Comparison of ENCODE assay signal across 26 cellular contexts in genomic region chr20:920306-920705, GRCh38. TPM values are rescaled to one million over a fixed set of nuclear protein-coding genes. Genes with fewer than 3 reads are reported as not detected.
"Had no signal": no experiment of that assay in that cellular context is flagged by ENCODE, and none has a peak within 500 bp of the region (broad histone marks: within the 10 kb centered on the region; RNA-seq: fewer than 3 reads in every experiment).

No MANE protein-coding gene starts in this region.

- H3K4me3 ChIP-seq: cardiac muscle cell, coronary artery, dorsolateral prefrontal cortex, gastrocnemius medialis, hepatocyte, spleen, testis had no signal

- H3K36me3 ChIP-seq: cardiac muscle cell, gastrocnemius medialis, spleen had no signal

- H3K27ac ChIP-seq: cardiac muscle cell, coronary artery, dorsolateral prefrontal cortex, gastrocnemius medialis, hepatocyte, spleen, testis had no signal

- H3K4me1 ChIP-seq: spleen had no signal

- H3K4me2 ChIP-seq: hepatocyte had no signal

- H3K9me3 ChIP-seq: gastrocnemius medialis, spleen, testis had no signal

- FAIRE-seq: endothelial cell of umbilical vein, urothelium cell line had no signal

- H3K79me2 ChIP-seq: hepatocyte had no signal

- H3K27me3 ChIP-seq: cardiac muscle cell, gastrocnemius medialis, hepatocyte, testis had no signal

- H2AFZ ChIP-seq: hepatocyte had no signal

- DNase-seq: activated CD4-positive, alpha-beta T cell treated with anti-CD3 and anti-CD28 coated beads for 36 hours; activated CD4-positive, CD25-positive, alpha-beta regulatory T cell; activated CD8-positive, alpha-beta memory T cell treated with anti-CD3 and anti-CD28 coated beads, Interleukin-2, amount 10 ng/mL, durations not matched to agents 7 days and 5 days; activated CD8-positive, alpha-beta T cell treated with anti-CD3 and anti-CD28 coated beads, Interleukin-2, amount 10 ng/mL, durations not matched to agents 7 days and 5 days; activated naive CD8-positive, alpha-beta T cell treated with anti-CD3 and anti-CD28 coated beads, Interleukin-2, amount 50 U/mL, for 24 hours; activated T-cell treated with anti-CD3 and anti-CD28 coated beads, Interleukin-2, amount 50 U/mL, for 48 hours; dorsolateral prefrontal cortex; effector memory CD4-positive, alpha-beta T cell; gastrocnemius medialis; glutamatergic neuron; islet precursor cell; left ventricle myocardium superior; right cardiac atrium; spleen; stimulated activated naive CD4-positive, alpha-beta T cell; T-helper 1 cell; testis; trophoblast cell had no signal

- ATAC-seq: activated CD4-positive, alpha-beta T cell treated with anti-CD3 and anti-CD28 coated beads for 36 hours; activated CD8-positive, alpha-beta memory T cell treated with anti-CD3 and anti-CD28 coated beads, Interleukin-2, amount 10 ng/mL, durations not matched to agents 7 days and 5 days; activated CD8-positive, alpha-beta T cell treated with anti-CD3 and anti-CD28 coated beads, Interleukin-2, amount 10 ng/mL, durations not matched to agents 7 days and 5 days; activated naive CD8-positive, alpha-beta T cell treated with anti-CD3 and anti-CD28 coated beads, Interleukin-2, amount 50 U/mL, for 24 hours; esophagus mucosa; gastrocnemius medialis; left ventricle myocardium superior; right cardiac atrium had no signal

RNA-seq across cellular contexts. Expression of gene ANGPT4, which starts 4.2 kb away (rescaled TPM):
- total RNA-seq: activated CD4-positive, alpha-beta T cell treated with anti-CD3 and anti-CD28 coated beads for 36 hours; activated CD8-positive, alpha-beta memory T cell treated with anti-CD3 and anti-CD28 coated beads, Interleukin-2, amount 10 ng/mL, durations not matched to agents 7 days and 5 days; activated CD8-positive, alpha-beta T cell treated with anti-CD3 and anti-CD28 coated beads, Interleukin-2, amount 10 ng/mL, durations not matched to agents 7 days and 5 days; activated T-helper 2 cell treated with anti-CD3 and anti-CD28 coated beads, Interferon-gamma antibody, Interleukin-2, Interleukin-4, amounts not matched to agents 10 μg/mL and 5 μg/mL and 100 μg/mL, durations not matched to agents 14 hours and 24 hours and 36 hours; endothelial cell of umbilical vein; hepatocyte; lung microvascular endothelial cell; spleen had no signal
- polyA plus RNA-seq: endothelial cell of umbilical vein, hepatocyte had no signal
